ENCODE assay signal across 7 cellular contexts in genomic region chr9:32571969-32572899, GRCh38. TPM values are rescaled to one million over a fixed set of nuclear protein-coding genes. Genes with fewer than 3 reads are reported as not detected.
A peak's percentile ranks its signal among the peaks of the same experiment; 100 is the strongest.
DNase-seq lines count a peak whose midpoint lies in the region; ATAC-seq, FAIRE-seq and TF ChIP-seq lines count a peak whose summit lies in the region.

No MANE protein-coding gene starts in this region.

- peaks cover 7% of the 10 kb centered on the region for H3K36me3 ChIP-seq in skeletal muscle satellite cell (ENCODE audit: insufficient read depth, low read length)

- H3K4me3 ChIP-seq in iPS-11a (ENCODE audit: low read depth, low read length) (peak overlapping the region; percentile 97), skeletal muscle satellite cell (ENCODE audit: low read length) (peak overlapping the region; percentile 92)

- H3K9me3 ChIP-seq in skeletal muscle satellite cell (replicated peaks; ENCODE audit: low read length): no peaks in the 10 kb centered on the region

- FAIRE-seq in GM12891 (lab: Jason Lieb, UNC): peak; percentile 95

- H3K4me1 ChIP-seq in skeletal muscle satellite cell (ENCODE audit: control insufficient read depth, insufficient read depth, low read length): peaks cover 16% of the 10 kb centered on the region

- DNase-seq in GM12891 (ENCODE audit: insufficient read length, low spot score) (peak; percentile 46), NAMALWA (ENCODE audit: low spot score) (peak; percentile 93), T-helper 22 cell (ENCODE audit: low read depth) (peak; percentile 65), astrocyte of the hippocampus (ENCODE audit: low read depth, low spot score) (peak; percentile 86)

- ATAC-seq in HG02610 (IDR thresholded peaks at IDR 0.05; ENCODE audit: unreplicated experiment): peak; percentile 88

- H3K4me2 ChIP-seq in skeletal muscle satellite cell (ENCODE audit: low read length): peak overlapping the region; percentile 92

- TF ChIP-seq POLR2A in GM12891 (IDR thresholded peaks at IDR 0.05; ENCODE audit: low read depth, low read length): no peak

- peak overlapping the region; percentile 88 for H3K9ac ChIP-seq in skeletal muscle satellite cell (ENCODE audit: low read depth, low read length)

- no peaks in the 10 kb centered on the region for H3K27me3 ChIP-seq in skeletal muscle satellite cell (ENCODE audit: control insufficient read depth, insufficient read depth, low read length)

TF ChIP-seq in GM12891, 5 proteins besides CTCF, POLR2A, EP300 and RAD21:
- no peak for TF ChIP-seq TAF1 (IDR thresholded peaks at IDR 0.05; ENCODE audit: low read depth, low read length)
- no peak for TF ChIP-seq POLR2AphosphoS5 (IDR thresholded peaks at IDR 0.05; ENCODE audit: low read depth, low read length)
- TF ChIP-seq PAX5 (IDR thresholded peaks at IDR 0.05; ENCODE audit: insufficient read depth, low read length, severe bottlenecking): no peak
- TF ChIP-seq SPI1 (IDR thresholded peaks at IDR 0.05; ENCODE audit: low read depth, low read length): no peak
- no peak for TF ChIP-seq POU2F2 (IDR thresholded peaks at IDR 0.05; ENCODE audit: low read depth, low read length)

RNA-seq across cellular contexts. Expression of gene NDUFB6, which starts 0.7 kb away (rescaled TPM):
- polyA plus RNA-seq in GM12891 (2012; ENCODE audit: low read depth, missing spikeins): 53.2 TPM
- 46.5 and 52.2 TPM in 2 replicates for total RNA-seq in skeletal muscle satellite cell (2012; rRNA removed)

RNA-seq across cellular contexts. Expression of gene TOPORS, which starts 19.8 kb away (rescaled TPM):
- 9.8 TPM for polyA plus RNA-seq in GM12891 (2012; ENCODE audit: low read depth, missing spikeins)
- total RNA-seq in skeletal muscle satellite cell (2012; rRNA removed): 24.9 and 25.1 TPM in 2 replicates

RNA-seq across cellular contexts. Expression of gene SMIM27, which starts 20.1 kb away (rescaled TPM):
- 59.3 TPM for polyA plus RNA-seq in GM12891 (2012; ENCODE audit: low read depth, missing spikeins)
- total RNA-seq in skeletal muscle satellite cell (2012; rRNA removed): 2.0 and 3.5 TPM in 2 replicates

RNA-seq across cellular contexts. Expression of gene RIGI, which starts 46.2 kb away (rescaled TPM):
- 2.9 TPM for polyA plus RNA-seq in GM12891 (2012; ENCODE audit: low read depth, missing spikeins)
- 7.2 and 8.4 TPM in 2 replicates for total RNA-seq in skeletal muscle satellite cell (2012; rRNA removed)

Comparison
In these comparisons a context has a peak if more than half of its experiments do, and no peak if none do; other contexts are left out.
1. Peak in every context shown above with its lines: DNase-seq, ATAC-seq and H3K4me3 ChIP-seq.